In genomic region chr22:40509401-40510134, GRCh38 we compare ENCODE assay signal across 7 cellular contexts.
DNase-seq lines count a peak whose midpoint lies in the region; ATAC-seq and TF ChIP-seq lines count a peak whose summit lies in the region.

No MANE protein-coding gene starts in this region.

- intact Hi-C loops in upper lobe of right lung (cut with DNase I): no loop called here

- H3K4me1 ChIP-seq in upper lobe of right lung: peaks cover 46% of the 10 kb centered on the region

- H3K27ac ChIP-seq in coronary artery: peak overlapping the region; percentile 81 to 93
- peak overlapping the region; percentile 73 for H3K27ac ChIP-seq in upper lobe of right lung

- H3K9me3 Mint-ChIP-seq in memory B cell: no peaks in the 10 kb centered on the region

- H3K36me3 ChIP-seq in MG63 (peaks cover 9% of the 10 kb centered on the region; the same call in 1 of the 2 replicates), upper lobe of right lung (no peaks in the 10 kb centered on the region)

- no peaks in the 10 kb centered on the region for H3K27me3 ChIP-seq in MG63
- H3K27me3 ChIP-seq in upper lobe of right lung: no peaks in the 10 kb centered on the region

- DNase-seq in MG63: peak; percentile 16
- no peak for DNase-seq in coronary artery (ENCODE audit: low spot score)
- DNase-seq in memory B cell (ENCODE audit: low spot score in 2 of 2): no peak
- DNase-seq in upper lobe of right lung: no peak
- no peak for DNase-seq in effector CD4-positive, alpha-beta T cell
- no peak for DNase-seq in G401 (ENCODE audit: low spot score)

- in situ Hi-C loops in G401 (cut with HindIII; ENCODE audit: low sequenced_read_pairs): no loop called here

- H3K27me3 Mint-ChIP-seq in memory B cell: no peaks in the 10 kb centered on the region

- H3K9me3 ChIP-seq in MG63: no peaks in the 10 kb centered on the region
- H3K9me3 ChIP-seq in upper lobe of right lung: no peaks in the 10 kb centered on the region

- TF ChIP-seq CTCF in coronary artery (IDR thresholded peaks at IDR 0.05) (no peak), upper lobe of right lung (IDR thresholded peaks at IDR 0.05) (no peak)

- H3K27ac Mint-ChIP-seq in memory B cell: peak overlapping the region; percentile 14

- ATAC-seq in memory B cell (ENCODE audit: low read depth): no peak
- peak; percentile 83 for ATAC-seq in upper lobe of right lung
- no peak for ATAC-seq in GM18517 (IDR thresholded peaks at IDR 0.05; ENCODE audit: unreplicated experiment)

- H3K4me1 Mint-ChIP-seq in memory B cell: peaks cover 7% of the 10 kb centered on the region

- no peaks in the 10 kb centered on the region for H3K36me3 Mint-ChIP-seq in memory B cell

- no peak overlapping the region for H3K4me3 Mint-ChIP-seq in memory B cell

- no peak overlapping the region for H3K4me3 ChIP-seq in MG63
- H3K4me3 ChIP-seq in coronary artery: peak overlapping the region; percentile 37
- H3K4me3 ChIP-seq in upper lobe of right lung: no peak overlapping the region
